In genomic region chr5:14706615-14707021, GRCh38 we compare ENCODE assay signal across 10 cellular contexts. TPM values are rescaled to one million over a fixed set of nuclear protein-coding genes. Genes with fewer than 3 reads are reported as not detected.
DNase-seq lines count a peak whose midpoint lies in the region; FAIRE-seq and TF ChIP-seq lines count a peak whose summit lies in the region.
"Had no signal": no experiment of that assay in that cellular context is flagged by ENCODE, and none has a peak within 500 bp of the region (broad histone marks: within the 10 kb centered on the region; RNA-seq: fewer than 3 reads in every experiment).

No MANE protein-coding gene starts in this region.

- H3K36me3 ChIP-seq in thymus (ENCODE audit: control insufficient read depth, insufficient read depth) (peaks cover 29% of the 10 kb centered on the region), MG63 (peaks cover 80% of the 10 kb centered on the region)

- no peak overlapping the region for H3K4me3 ChIP-seq in fibroblast of pulmonary artery (replicated peaks; ENCODE audit: low read depth, low read length)
- no peak overlapping the region for H3K4me3 ChIP-seq in thymus (ENCODE audit: low read length)
- H3K4me3 ChIP-seq in MG63, result no peak overlapping the region
- H3K4me3 ChIP-seq: stomach had no signal

- CTCF ChIA-PET in activated CD4-positive, alpha-beta memory T cell treated with anti-CD3 and anti-CD28 coated beads, Interleukin-2, amount 10 ng/mL, durations not matched to agents 7 days and 5 days (lab: Charles Lee), result interaction anchor here (0.7 to 4.3 kb wide), 7 partner anchors 21 to 297 kb away, joined by 3 to 24 read pairs (median 6); no protein-coding TSS in a partner anchor

- TF ChIP-seq CTCF in fibroblast of pulmonary artery (IDR thresholded peaks at IDR 0.05; ENCODE audit: low read length, missing control alignments) (no peak), D721Med (IDR thresholded peaks at IDR 0.05; ENCODE audit: insufficient read depth, missing control alignments) (no peak)

- H3K36me3 Mint-ChIP-seq in activated CD4-positive, alpha-beta memory T cell treated with anti-CD3 and anti-CD28 coated beads, Interleukin-2, amount 10 ng/mL, durations not matched to agents 7 days and 5 days (ENCODE audit: low read depth), result peaks cover 93% of the 10 kb centered on the region

- no peaks in the 10 kb centered on the region for H3K9me3 Mint-ChIP-seq in activated CD4-positive, alpha-beta memory T cell treated with anti-CD3 and anti-CD28 coated beads, Interleukin-2, amount 10 ng/mL, durations not matched to agents 7 days and 5 days

- no peaks in the 10 kb centered on the region for H3K27me3 Mint-ChIP-seq in activated CD4-positive, alpha-beta memory T cell treated with anti-CD3 and anti-CD28 coated beads, Interleukin-2, amount 10 ng/mL, durations not matched to agents 7 days and 5 days

- peaks cover 80% of the 10 kb centered on the region for H3K4me1 Mint-ChIP-seq in activated CD4-positive, alpha-beta memory T cell treated with anti-CD3 and anti-CD28 coated beads, Interleukin-2, amount 10 ng/mL, durations not matched to agents 7 days and 5 days

- peaks cover 8% of the 10 kb centered on the region for H3K4me1 ChIP-seq in thymus (ENCODE audit: control insufficient read depth, insufficient read depth, low read length)

- no peaks in the 10 kb centered on the region for H3K9me3 ChIP-seq in thymus (ENCODE audit: control insufficient read depth)
- H3K9me3 ChIP-seq in MG63, result no peaks in the 10 kb centered on the region
- H3K9me3 ChIP-seq: stomach had no signal

- peak overlapping the region; percentile 56 for H3K27ac ChIP-seq in thymus (ENCODE audit: low read depth)
- H3K27ac ChIP-seq: C4-2B had no signal

- POLR2A ChIA-PET in activated CD4-positive, alpha-beta memory T cell treated with anti-CD3 and anti-CD28 coated beads, Interleukin-2, amount 10 ng/mL, durations not matched to agents 7 days and 5 days (lab: Charles Lee), result interaction anchor here (0.9 to 3.7 kb wide), 14 partner anchors 9 to 341 kb away, joined by 3 to 18 read pairs (median 7); partner anchors contain the start of gene OTULIN

- peak overlapping the region; percentile 69 for H3K4me3 Mint-ChIP-seq in activated CD4-positive, alpha-beta memory T cell treated with anti-CD3 and anti-CD28 coated beads, Interleukin-2, amount 10 ng/mL, durations not matched to agents 7 days and 5 days

- DNase-seq in activated gamma-delta T cell treated with Interleukin-2 at 50 U/mL for 16 hours, result peak; percentile 37
- no peak for DNase-seq in activated gamma-delta T cell (lab: John Stamatoyannopoulos, UW)
- DNase-seq in activated CD4-positive, alpha-beta memory T cell treated with anti-CD3 and anti-CD28 coated beads, Interleukin-2, amount 10 ng/mL, durations not matched to agents 7 days and 5 days, result peak; percentile 47
- DNase-seq in fibroblast of pulmonary artery (ENCODE audit: low read depth), result peak; percentile 70
- DNase-seq in D721Med (ENCODE audit: insufficient read length, low spot score), result no peak
- DNase-seq in NCI-H2107 (lab: John Stamatoyannopoulos, UW), result no peak
- DNase-seq in MG63, result no peak
- DNase-seq: stomach had no signal

- 25% methylated on average over 6 of the region's 6 CpGs for WGBS in thymus

- no peak for FAIRE-seq in D721Med (lab: Jason Lieb, UNC)

- H3K27me3 ChIP-seq in thymus (ENCODE audit: control insufficient read depth, insufficient read depth) (no peaks in the 10 kb centered on the region), MG63 (no peaks in the 10 kb centered on the region)
- H3K27me3 ChIP-seq: stomach had no signal

- H3K27ac Mint-ChIP-seq in activated CD4-positive, alpha-beta memory T cell treated with anti-CD3 and anti-CD28 coated beads, Interleukin-2, amount 10 ng/mL, durations not matched to agents 7 days and 5 days, result peak overlapping the region; percentile 100

RNA-seq across cellular contexts. Expression of gene OTULIN, which starts 42.1 kb away (rescaled TPM):
- total RNA-seq in activated CD4-positive, alpha-beta memory T cell treated with anti-CD3 and anti-CD28 coated beads, Interleukin-2, amount 10 ng/mL, durations not matched to agents 7 days and 5 days, result 10 to 100 TPM; 69.6 to 71.7 TPM
- polyA plus RNA-seq in thymus, result 9.1 TPM
- 19.1 and 71.5 TPM in 2 replicates for total RNA-seq in MG63 (2014; rRNA removed; shearing (Covaris generic); ENCODE audit: low replicate concordance)

Comparison
In these comparisons a context has a peak if more than half of its experiments do, and no peak if none do; other contexts are left out.
1. DNase-seq: peak in activated gamma-delta T cell treated with Interleukin-2 at 50 U/mL for 16 hours (single experiment), activated CD4-positive, alpha-beta memory T cell treated with anti-CD3 and anti-CD28 coated beads, Interleukin-2, amount 10 ng/mL, durations not matched to agents 7 days and 5 days (single experiment) and fibroblast of pulmonary artery (single experiment); none in activated gamma-delta T cell (single experiment), D721Med (single experiment), NCI-H2107 (single experiment) and MG63 (single experiment).